ENCODE assay signal across 11 cellular contexts in the genomic region with DNA sequence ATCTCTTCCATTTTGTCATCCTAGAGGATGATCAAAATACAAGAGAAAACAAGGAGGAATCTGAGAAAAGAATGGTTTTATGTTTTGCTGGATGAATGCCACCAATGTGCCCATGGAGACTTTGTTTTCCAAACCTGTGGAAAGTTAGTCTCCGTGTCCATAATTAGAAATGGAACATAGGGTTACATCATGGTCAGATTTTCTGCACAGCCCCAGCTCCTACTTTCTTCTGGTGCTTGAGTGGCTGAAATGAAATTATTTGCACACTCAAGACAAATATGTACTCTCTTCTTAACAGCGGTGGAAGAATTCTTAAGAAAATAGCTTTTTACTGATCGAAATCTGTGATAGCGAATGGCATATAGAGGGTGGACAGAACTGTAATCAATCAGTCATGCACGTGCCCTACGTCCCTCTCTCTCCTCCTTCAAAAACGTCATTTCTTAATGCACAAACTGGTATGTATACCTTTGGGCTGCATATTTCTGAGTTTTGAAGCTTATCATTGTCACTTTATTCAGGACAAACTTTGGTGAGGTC.
"Had no signal": no experiment of that assay in that cellular context is flagged by ENCODE, and none has a peak within 500 bp of the region (broad histone marks: within the 10 kb centered on the region; RNA-seq: fewer than 3 reads in every experiment).

No MANE protein-coding gene starts in this region.

- H3K36me3 ChIP-seq: gastrocnemius medialis, tibial nerve had no signal

- H3K4me3 ChIP-seq: gastrocnemius medialis, tibial nerve had no signal

- H3K27me3 ChIP-seq: gastrocnemius medialis, tibial nerve had no signal

- H3K27ac ChIP-seq: gastrocnemius medialis, tibial nerve had no signal

- DNase-seq: activated CD4-positive, alpha-beta T cell treated with anti-CD3 and anti-CD28 coated beads for 48 hours; activated CD8-positive, alpha-beta memory T cell treated with anti-CD3 and anti-CD28 coated beads, Interleukin-2, amount 50 U/mL, for 48 hours; activated CD8-positive, alpha-beta T cell treated with anti-CD3 and anti-CD28 coated beads, Interleukin-2, amount 10 ng/mL, durations not matched to agents 7 days and 5 days; activated naive CD4-positive, alpha-beta T cell treated with anti-CD3 and anti-CD28 coated beads, Interleukin-2, amount 50 U/mL, for 16 hours; effector CD4-positive, alpha-beta T cell; gastrocnemius medialis; nephron progenitor cell; retina; small intestine had no signal

- H3K4me1 ChIP-seq: tibial nerve had no signal

- H3K9me3 ChIP-seq: gastrocnemius medialis had no signal

- ATAC-seq: activated CD8-positive, alpha-beta T cell treated with anti-CD3 and anti-CD28 coated beads, Interleukin-2, amount 10 ng/mL, durations not matched to agents 7 days and 5 days; gastrocnemius medialis; SK-N-SH treated with all-trans-retinoic acid at 6 μM for 48 hours had no signal
